In the genomic region with DNA sequence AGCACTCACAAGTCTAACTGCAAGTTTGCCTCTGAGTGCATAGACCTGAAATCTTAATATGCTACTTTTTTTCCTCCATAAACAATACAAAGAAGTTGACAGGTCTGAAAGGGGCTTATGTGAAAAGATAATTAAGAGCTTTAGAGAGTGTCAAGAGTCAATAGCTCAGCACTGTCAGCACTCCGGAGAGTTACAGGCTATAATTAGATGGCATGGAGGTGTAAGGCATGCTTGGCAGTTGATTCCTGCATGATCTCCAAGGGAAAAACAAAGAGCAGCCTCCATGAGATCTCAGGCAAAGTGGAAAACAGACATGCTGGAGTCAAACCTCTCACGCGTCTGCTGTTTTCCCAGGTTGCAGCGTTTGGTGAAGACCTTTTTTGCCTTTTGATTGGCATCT, we compare ENCODE assay signal across 15 cellular contexts.
A peak's percentile ranks its signal among the peaks of the same experiment; 100 is the strongest.
DNase-seq lines count a peak whose midpoint lies in the region; ATAC-seq, FAIRE-seq and TF ChIP-seq lines count a peak whose summit lies in the region.
"Had no signal": no experiment of that assay in that cellular context is flagged by ENCODE, and none has a peak within 500 bp of the region (broad histone marks: within the 10 kb centered on the region; RNA-seq: fewer than 3 reads in every experiment).

No MANE protein-coding gene starts in this region.

- no peak for TF ChIP-seq POLR2A in H1 (IDR thresholded peaks at IDR 0.05; ENCODE audit: control extremely low read depth in 1 of 2, low read depth in 2 of 2, low read length in 2 of 2)

- H2BK12ac ChIP-seq in H1 (ENCODE audit: low read depth, low read length): no peak overlapping the region

- H4K91ac ChIP-seq in H1 (replicated peaks; ENCODE audit: insufficient read length, low read length): no peak overlapping the region

- H3K4me2 ChIP-seq in H1 (ENCODE audit: insufficient read depth in 1 of 2, low read depth in 2 of 2, low read length in 2 of 2) (no peak overlapping the region), parathyroid adenoma (ENCODE audit: low read length) (no peak overlapping the region)

- no peak overlapping the region for H2AK5ac ChIP-seq in H1 (ENCODE audit: low read depth, low read length)

- TF ChIP-seq RAD21 in H1 (IDR thresholded peaks at IDR 0.05 in 1 of 2, conservative IDR thresholded peaks at IDR 0.05 in 1 of 2; ENCODE audit: low read depth in 2 of 2, low read length in 2 of 2): no peak

- H4K5ac ChIP-seq in H1 (ENCODE audit: insufficient read length, low read depth, low read length): no peak overlapping the region

- no peak overlapping the region for H3K4ac ChIP-seq in H1 (replicated peaks; ENCODE audit: insufficient read length, low read depth, low read length)

- H4K20me1 ChIP-seq in H1 (replicated peaks in 1 of 2; ENCODE audit: control insufficient read depth in 1 of 2, insufficient read depth in 2 of 2, low read length in 2 of 2): no peaks in the 10 kb centered on the region

- H2BK15ac ChIP-seq in H1 (ENCODE audit: low read length): no peak overlapping the region

- H3K56ac ChIP-seq in H1 (replicated peaks; ENCODE audit: insufficient read length, low read depth, low read length): no peak overlapping the region

- no peak overlapping the region for H3K14ac ChIP-seq in H1 (ENCODE audit: insufficient read length)

- H3K9me3 ChIP-seq in H1 (ENCODE audit: insufficient read depth in 2 of 2, low read depth in 1 of 2, low read length in 1 of 2) (no peaks in the 10 kb centered on the region), parathyroid adenoma (ENCODE audit: control insufficient read depth, low read length) (no peaks in the 10 kb centered on the region)

- no peaks in the 10 kb centered on the region for H3K23me2 ChIP-seq in H1 (ENCODE audit: low read depth, low read length)

- no peak overlapping the region for H3K23ac ChIP-seq in H1 (ENCODE audit: insufficient read length)

- H3K36me3 ChIP-seq in H1 (ENCODE audit: control insufficient read depth in 2 of 4, insufficient read depth in 4 of 4, low read length in 3 of 4) (no peaks in the 10 kb centered on the region), parathyroid adenoma (ENCODE audit: control insufficient read depth, insufficient read depth, low read length) (no peaks in the 10 kb centered on the region)

- 91% methylated on average over 4 of the region's 4 CpGs; no CpG with 5 or more reads in 1 of the 2 experiments for WGBS in H1 (ENCODE audit: extremely low coverage in 1 of 2, insufficient coverage in 1 of 2, insufficient read length in 1 of 2, insufficient replicate concordance in 2 of 2, low coverage in 1 of 2, low lambda C conversion rate in 2 of 2, missing lambda C conversion rate in 1 of 2), 2 experiments

- H2BK5ac ChIP-seq in H1 (ENCODE audit: low read depth, low read length): no peak overlapping the region

- H2BK20ac ChIP-seq in H1 (ENCODE audit: low read length): no peak overlapping the region

- no peak overlapping the region for H2BK120ac ChIP-seq in H1 (replicated peaks; ENCODE audit: low read depth, low read length)

- CTCF ChIA-PET in H1 (lab: Charles Lee; ENCODE audit: partially characterized antibody): no interaction called here

- H4K8ac ChIP-seq in H1 (ENCODE audit: extremely low read depth, insufficient read depth, low read length): no peak overlapping the region

- H3K79me2 ChIP-seq in H1 (ENCODE audit: control insufficient read depth in 1 of 2, insufficient read depth in 2 of 2, low read length in 2 of 2) (no peaks in the 10 kb centered on the region), parathyroid adenoma (no peaks in the 10 kb centered on the region)

- POLR2A ChIA-PET in H1 (lab: Charles Lee; ENCODE audit: partially characterized antibody): no interaction called here

- DNase-seq in D721Med (ENCODE audit: insufficient read length, low spot score): no peak
- peak; percentile 50 for DNase-seq in NCI-H1417 treated with DMSO at 0.1 percent for 48 hours (lab: John Stamatoyannopoulos, UW)
- DNase-seq in H1 (ENCODE audit: low read depth in 1 of 2, low spot score in 2 of 2): no peak
- no peak for DNase-seq in HCEC 1CT
- DNase-seq in stimulated activated CD8-positive, alpha-beta memory T cell treated with anti-CD3 and anti-CD28 coated beads, Interleukin-4, amount 100 ng/mL, for 48 hours: no peak
- DNase-seq: ACHN, DMS79, NCI-H1436 treated with DMSO at 0.1 percent for 48 hours, NCI-H2081, NCI-H226, NCI-H524 treated with DMSO at 0.1 percent for 48 hours, SW 1271 had no signal

- H3K18ac ChIP-seq in H1 (ENCODE audit: extremely low read depth, low read length): no peak overlapping the region

- no peak overlapping the region for H3K4me3 ChIP-seq in H1 (ENCODE audit: extremely low read depth in 1 of 4, insufficient read depth in 2 of 4, low read depth in 3 of 4, low read length in 4 of 4)
- H3K4me3 ChIP-seq in parathyroid adenoma (ENCODE audit: low read depth, low read length): no peak overlapping the region

- no peak for TF ChIP-seq EP300 in H1 (IDR thresholded peaks at IDR 0.05; ENCODE audit: borderline replicate concordance in 1 of 2, low read depth in 2 of 2, low read length in 2 of 2)

- TF ChIP-seq CTCF in D721Med (IDR thresholded peaks at IDR 0.05; ENCODE audit: insufficient read depth, missing control alignments) (no peak), H1 (IDR thresholded peaks at IDR 0.05; ENCODE audit: control extremely low read depth in 1 of 3, insufficient read depth in 1 of 3, low read depth in 1 of 3, low read length in 3 of 3) (no peak), parathyroid adenoma (IDR thresholded peaks at IDR 0.05) (no peak)

- peak overlapping the region; percentile 68; the same call in 1 of the 2 replicates for H2AFZ ChIP-seq in H1 (ENCODE audit: low read length)
- H2AFZ ChIP-seq in parathyroid adenoma: peak overlapping the region; percentile 13

- no peak overlapping the region for H3K27ac ChIP-seq in H1 (ENCODE audit: low read depth, low read length)
- no peak overlapping the region for H3K27ac ChIP-seq in parathyroid adenoma
- H3K27ac ChIP-seq: RWPE1 had no signal

- H3K27me3 ChIP-seq in H1 (replicated peaks in 1 of 4; ENCODE audit: control insufficient read depth in 3 of 4, extremely low read depth in 1 of 4, insufficient read depth in 3 of 4, low read length in 3 of 4) (no peaks in the 10 kb centered on the region), parathyroid adenoma (ENCODE audit: control insufficient read depth, insufficient read depth, low read length) (no peaks in the 10 kb centered on the region)

- FAIRE-seq in D721Med (lab: Jason Lieb, UNC) (peak; percentile 88), H1 (lab: Jason Lieb, UNC) (no peak)

- H3K79me1 ChIP-seq in H1 (ENCODE audit: low read depth, low read length): no peaks in the 10 kb centered on the region

- H3K9ac ChIP-seq in H1 (replicated peaks in 1 of 4; ENCODE audit: extremely low read depth in 1 of 4, low read depth in 3 of 4, low read length in 3 of 4) (no peak overlapping the region), parathyroid adenoma (no peak overlapping the region)

- no peak for ATAC-seq in GM19467 (IDR thresholded peaks at IDR 0.05; ENCODE audit: unreplicated experiment)

- H3K4me1 ChIP-seq in H1 (replicated peaks in 1 of 4; ENCODE audit: control insufficient read depth in 3 of 4, insufficient read depth in 4 of 4, low read length in 3 of 4) (no peaks in the 10 kb centered on the region), parathyroid adenoma (no peaks in the 10 kb centered on the region)

TF ChIP-seq in H1, 55 proteins besides CTCF, POLR2A, EP300 and RAD21 (continues in another document):
- no peak for TF ChIP-seq GABPA (IDR thresholded peaks at IDR 0.05; ENCODE audit: borderline replicate concordance, insufficient read depth, low read length)
- no peak for TF ChIP-seq TAF7 (optimal IDR thresholded peaks at IDR 0.05; ENCODE audit: borderline replicate concordance, low read depth, low read length)
- TF ChIP-seq GTF2F1 (IDR thresholded peaks at IDR 0.05; ENCODE audit: borderline replicate concordance, low read depth, low read length): no peak
- TF ChIP-seq NRF1 (IDR thresholded peaks at IDR 0.05; ENCODE audit: low read depth, low read length): no peak
- no peak for TF ChIP-seq SP2 (IDR thresholded peaks at IDR 0.05; ENCODE audit: low read length)
- TF ChIP-seq CREB1 (IDR thresholded peaks at IDR 0.05): no peak
- no peak for TF ChIP-seq KDM4A (IDR thresholded peaks at IDR 0.05; ENCODE audit: low read depth, low read length, severe bottlenecking)
- no peak for TF ChIP-seq BCL11A (IDR thresholded peaks at IDR 0.05; ENCODE audit: low read depth in 2 of 2, low read length in 2 of 2)
- no peak for TF ChIP-seq TAF1 (IDR thresholded peaks at IDR 0.05; ENCODE audit: low read depth, low read length)
- no peak for TF ChIP-seq CBX5 (IDR thresholded peaks at IDR 0.05; ENCODE audit: low read depth, low read length)
